Comparison of ENCODE assay signal across 11 cellular contexts in genomic region chr4:145870155-145871020, GRCh38.
A peak's percentile ranks its signal among the peaks of the same experiment; 100 is the strongest.
DNase-seq lines count a peak whose midpoint lies in the region; ATAC-seq and TF ChIP-seq lines count a peak whose summit lies in the region.
"Had no signal": no experiment of that assay in that cellular context is flagged by ENCODE, and none has a peak within 500 bp of the region (broad histone marks: within the 10 kb centered on the region; RNA-seq: fewer than 3 reads in every experiment).

No MANE protein-coding gene starts in this region.

- H3K36me3 Mint-ChIP-seq in HFFc6 (ENCODE audit: low read depth): peaks cover 9% of the 10 kb centered on the region; the same call in 1 of the 2 replicates
- H3K36me3 Mint-ChIP-seq in activated B cell treated with CpG ODN at 0.5 μM for 24 hours (ENCODE audit: low read depth): peaks cover 27% of the 10 kb centered on the region
- H3K36me3 Mint-ChIP-seq in osteocyte (ENCODE audit: unreplicated experiment): peaks cover 19% of the 10 kb centered on the region
- peaks cover 10% of the 10 kb centered on the region for H3K36me3 Mint-ChIP-seq in activated CD8-positive, alpha-beta memory T cell treated with anti-CD3 and anti-CD28 coated beads, Interleukin-2, amount 10 ng/mL, durations not matched to agents 7 days and 5 days

- in situ Hi-C loops in GM13976 (cut with MboI; ENCODE audit: low sequenced_read_pairs, unreplicated experiment): no loop called here

- H3K4me1 Mint-ChIP-seq in HFFc6 (ENCODE audit: low read depth): peaks cover 56% of the 10 kb centered on the region
- H3K4me1 Mint-ChIP-seq in activated B cell treated with CpG ODN at 0.5 μM for 24 hours: peaks cover 11% of the 10 kb centered on the region
- H3K4me1 Mint-ChIP-seq in osteocyte (ENCODE audit: unreplicated experiment): peaks cover 22% of the 10 kb centered on the region
- peaks cover 19% of the 10 kb centered on the region for H3K4me1 Mint-ChIP-seq in activated CD8-positive, alpha-beta memory T cell treated with anti-CD3 and anti-CD28 coated beads, Interleukin-2, amount 10 ng/mL, durations not matched to agents 7 days and 5 days

- peak; percentile 63 for ATAC-seq in GM19025 (IDR thresholded peaks at IDR 0.05; ENCODE audit: low read depth, unreplicated experiment)
- no peak for ATAC-seq in activated B cell treated with CpG ODN at 0.5 μM for 24 hours (ENCODE audit: low read depth)
- no peak for ATAC-seq in activated CD8-positive, alpha-beta memory T cell treated with anti-CD3 and anti-CD28 coated beads, Interleukin-2, amount 10 ng/mL, durations not matched to agents 7 days and 5 days

- DNase-seq in HFFc6: no peak
- no peak for DNase-seq in activated B cell treated with CpG ODN at 0.5 μM for 24 hours
- no peak for DNase-seq in osteocyte (ENCODE audit: extremely low spot score, unreplicated experiment)
- DNase-seq in activated CD8-positive, alpha-beta memory T cell treated with anti-CD3 and anti-CD28 coated beads, Interleukin-2, amount 10 ng/mL, durations not matched to agents 7 days and 5 days: no peak
- no peak for DNase-seq in NCI-H146 (lab: John Stamatoyannopoulos, UW)
- no peak for DNase-seq in GM13976 (ENCODE audit: low spot score)
- no peak for DNase-seq in GM10248 (ENCODE audit: extremely low spot score)
- DNase-seq: hypothalamus, NCI-H69, sigmoid colon had no signal

- POLR2A ChIA-PET in activated B cell treated with CpG ODN at 0.5 μM for 24 hours (lab: Charles Lee) (no interaction called here), GM10248 (lab: Yijun Ruan, JAX) (no interaction called here)

- H3K27ac Mint-ChIP-seq in HFFc6: peak overlapping the region; percentile 8; the same call in 1 of the 2 replicates
- H3K27ac Mint-ChIP-seq in activated B cell treated with CpG ODN at 0.5 μM for 24 hours: peak overlapping the region; percentile 32
- peak overlapping the region; percentile 47 for H3K27ac Mint-ChIP-seq in osteocyte (ENCODE audit: unreplicated experiment)
- H3K27ac Mint-ChIP-seq in activated CD8-positive, alpha-beta memory T cell treated with anti-CD3 and anti-CD28 coated beads, Interleukin-2, amount 10 ng/mL, durations not matched to agents 7 days and 5 days: no peak overlapping the region

- CTCF ChIA-PET in activated B cell treated with CpG ODN at 0.5 μM for 24 hours (lab: Charles Lee): no interaction called here
- CTCF ChIA-PET in activated CD8-positive, alpha-beta memory T cell treated with anti-CD3 and anti-CD28 coated beads, Interleukin-2, amount 10 ng/mL, durations not matched to agents 7 days and 5 days (lab: Charles Lee): no interaction called here
- CTCF ChIA-PET in GM10248 (lab: Yijun Ruan, JAX): interaction anchor here (1.1 to 3.3 kb wide), 6 partner anchors 8 to 37 kb away, joined by 4 to 14 read pairs (median 8); no protein-coding TSS in a partner anchor

- H3K9me3 Mint-ChIP-seq in HFFc6 (no peaks in the 10 kb centered on the region), activated B cell treated with CpG ODN at 0.5 μM for 24 hours (no peaks in the 10 kb centered on the region), osteocyte (ENCODE audit: unreplicated experiment) (no peaks in the 10 kb centered on the region)
- H3K9me3 Mint-ChIP-seq in activated CD8-positive, alpha-beta memory T cell treated with anti-CD3 and anti-CD28 coated beads, Interleukin-2, amount 10 ng/mL, durations not matched to agents 7 days and 5 days (ENCODE audit: low read depth): no peaks in the 10 kb centered on the region

- TF ChIP-seq CTCF in HFFc6 (IDR thresholded peaks at IDR 0.05) (no peak), activated B cell treated with CpG ODN at 0.5 μM for 24 hours (IDR thresholded peaks at IDR 0.05) (no peak), osteocyte (IDR thresholded peaks at IDR 0.05) (no peak), GM13976 (IDR thresholded peaks at IDR 0.05; ENCODE audit: borderline replicate concordance, control extremely low read depth, extremely low read depth, insufficient read depth, missing control alignments) (no peak), GM10248 (IDR thresholded peaks at IDR 0.05; ENCODE audit: control extremely low read depth, extremely low read depth, low read depth, missing control alignments) (no peak)

- H3K4me3 Mint-ChIP-seq in HFFc6: no peak overlapping the region
- H3K4me3 Mint-ChIP-seq in activated B cell treated with CpG ODN at 0.5 μM for 24 hours: no peak overlapping the region
- peak overlapping the region; percentile 14 for H3K4me3 Mint-ChIP-seq in osteocyte (ENCODE audit: unreplicated experiment)
- no peak overlapping the region for H3K4me3 Mint-ChIP-seq in activated CD8-positive, alpha-beta memory T cell treated with anti-CD3 and anti-CD28 coated beads, Interleukin-2, amount 10 ng/mL, durations not matched to agents 7 days and 5 days

- H3K27me3 Mint-ChIP-seq in HFFc6 (ENCODE audit: insufficient read depth) (no peaks in the 10 kb centered on the region; the same call in 1 of the 2 replicates), activated B cell treated with CpG ODN at 0.5 μM for 24 hours (no peaks in the 10 kb centered on the region), osteocyte (ENCODE audit: unreplicated experiment) (no peaks in the 10 kb centered on the region)
- H3K27me3 Mint-ChIP-seq in activated CD8-positive, alpha-beta memory T cell treated with anti-CD3 and anti-CD28 coated beads, Interleukin-2, amount 10 ng/mL, durations not matched to agents 7 days and 5 days: no peaks in the 10 kb centered on the region

- intact Hi-C loops in activated B cell treated with CpG ODN at 0.5 μM for 24 hours (cut with micrococcal nuclease): no loop called here
